1 cellular context compared by ENCODE assay signal in genomic region chr16:89191901-89192184, GRCh38.
TF ChIP-seq lines count a peak whose summit lies in the region.

No MANE protein-coding gene starts in this region.

TF ChIP-seq in HCT116, 20 proteins besides CTCF, POLR2A, EP300 and RAD21 (continued from another document):
- TF ChIP-seq ELF1 (IDR thresholded peaks at IDR 0.05; ENCODE audit: borderline replicate concordance, low read depth) (no peak), FOSL1 (IDR thresholded peaks at IDR 0.05; ENCODE audit: low read depth) (no peak), MAX (IDR thresholded peaks at IDR 0.05) (no peak), ZNF274 (IDR thresholded peaks at IDR 0.05; ENCODE audit: low read depth, low read length) (no peak), SP1 (IDR thresholded peaks at IDR 0.05; ENCODE audit: low read depth) (no peak)
